In genomic region chr22:21975273-21975672, GRCh38 we compare ENCODE assay signal across 26 cellular contexts.
"Had no signal": no experiment of that assay in that cellular context is flagged by ENCODE, and none has a peak within 500 bp of the region (broad histone marks: within the 10 kb centered on the region; RNA-seq: fewer than 3 reads in every experiment).

No MANE protein-coding gene starts in this region.

- ATAC-seq: effector memory CD8-positive, alpha-beta T cell; esophagus mucosa; foreskin keratinocyte; heart right ventricle; left lobe of liver; natural killer cell; right cardiac atrium had no signal

- H3K27me3 ChIP-seq: ascending aorta, foreskin keratinocyte, heart right ventricle, neural progenitor cell, spleen, tibial nerve had no signal

- DNase-seq: activated CD4-positive, alpha-beta memory T cell treated with anti-CD3 and anti-CD28 coated beads for 36 hours; activated CD4-positive, alpha-beta T cell treated with anti-CD3 and anti-CD28 coated beads, Interleukin-2, amount 10 ng/mL, durations not matched to agents 24 days and 14 days; activated CD4-positive, CD25-positive, alpha-beta regulatory T cell treated with anti-CD3 and anti-CD28 coated beads, Interleukin-2, amount 50 U/mL, for 72 hours; activated CD8-positive, alpha-beta memory T cell treated with anti-CD3 and anti-CD28 coated beads, Interleukin-2, amount 50 U/mL, for 4 hours; activated gamma-delta T cell; activated naive CD4-positive, alpha-beta T cell treated with anti-CD3 and anti-CD28 coated beads, Interleukin-2, amount 10 ng/mL, durations not matched to agents 7 days and 5 days; activated naive CD8-positive, alpha-beta T cell treated with anti-CD3 and anti-CD28 coated beads, Interleukin-2, amount 10 ng/mL, durations not matched to agents 7 days and 5 days; activated T-cell treated with anti-CD3 and anti-CD28 coated beads, Interleukin-2, amount 50 U/mL, for 1 hour; caudate nucleus; cortex of kidney; effector memory CD8-positive, alpha-beta T cell; foreskin keratinocyte; heart right ventricle; mesendoderm; natural killer cell; occipital lobe; spleen; stimulated activated naive CD4-positive, alpha-beta T cell treated with Interleukin-2 at 50 U/mL for 16 hours; T1000 had no signal

- H3K36me3 ChIP-seq: neural progenitor cell had no signal

- H3K4me3 ChIP-seq: ascending aorta, heart right ventricle, lung, neural progenitor cell, spleen, tibial nerve had no signal
